ENCODE assay signal across 9 cellular contexts in genomic region chr9:120985759-120986353, GRCh38. TPM values are rescaled to one million over a fixed set of nuclear protein-coding genes. Genes with fewer than 3 reads are reported as not detected.
DNase-seq lines count a peak whose midpoint lies in the region; ATAC-seq, FAIRE-seq and TF ChIP-seq lines count a peak whose summit lies in the region.
"Had no signal": no experiment of that assay in that cellular context is flagged by ENCODE, and none has a peak within 500 bp of the region (broad histone marks: within the 10 kb centered on the region; RNA-seq: fewer than 3 reads in every experiment).

No MANE protein-coding gene starts in this region.

- H3K4me1 Mint-ChIP-seq in CD4-positive, alpha-beta T cell (ENCODE audit: low read depth) = peaks cover 5% of the 10 kb centered on the region

- H3K4me3 Mint-ChIP-seq in CD4-positive, alpha-beta T cell = no peak overlapping the region
- H3K4me3 Mint-ChIP-seq: T-helper 1 cell treated with Interleukin-12 subunit alpha and Interleukin-12 subunit beta and Interleukin-4 antibody, amounts not matched to agents 30 μg/mL and 1 μg/mL, for 36 hours had no signal

- DNase-seq in DMS79 treated with DMSO at 0.1 percent for 48 hours (lab: John Stamatoyannopoulos, UW) (peak; percentile 57), HTR-8/SVneo (ENCODE audit: insufficient read length, low spot score) (peak; percentile 39), RPMI8226 (peak; percentile 51), fibroblast of peridontal ligament (ENCODE audit: extremely low read depth) (peak; percentile 87), retina (peak; percentile 35)
- DNase-seq in CD4-positive, alpha-beta T cell = no peak

- no peak overlapping the region for H3K27ac ChIP-seq in CD4-positive, alpha-beta T cell (ENCODE audit: low read depth, low read length)

- no peaks in the 10 kb centered on the region for H3K27me3 ChIP-seq in CD4-positive, alpha-beta T cell (ENCODE audit: control insufficient read depth, insufficient read depth, low read length)

- ATAC-seq in CD4-positive, alpha-beta T cell (ENCODE audit: poor library complexity) = no peak
- ATAC-seq in GM19035 (IDR thresholded peaks at IDR 0.05; ENCODE audit: unreplicated experiment) (no peak), HG03135 (IDR thresholded peaks at IDR 0.05; ENCODE audit: unreplicated experiment) (no peak)

- H3K9me3 ChIP-seq in CD4-positive, alpha-beta T cell (ENCODE audit: control insufficient read depth, low read length) = no peaks in the 10 kb centered on the region

- no peaks in the 10 kb centered on the region for H3K9me3 Mint-ChIP-seq in CD4-positive, alpha-beta T cell
- H3K9me3 Mint-ChIP-seq: T-helper 1 cell treated with Interleukin-12 subunit alpha and Interleukin-12 subunit beta and Interleukin-4 antibody, amounts not matched to agents 30 μg/mL and 1 μg/mL, for 36 hours had no signal

- H3K27me3 Mint-ChIP-seq in CD4-positive, alpha-beta T cell = no peaks in the 10 kb centered on the region

- CTCF ChIA-PET in CD4-positive, alpha-beta T cell (lab: Charles Lee) = interaction anchor here (1.3 kb wide), 1 partner anchor 117 kb away, joined by 3 read pairs; no protein-coding TSS in a partner anchor

- no peaks in the 10 kb centered on the region for H3K36me3 Mint-ChIP-seq in CD4-positive, alpha-beta T cell (ENCODE audit: low read depth)

- POLR2A ChIA-PET in CD4-positive, alpha-beta T cell (lab: Charles Lee) = interaction anchor here (1.0 kb wide), 1 partner anchor 60 kb away, joined by 5 read pairs; no protein-coding TSS in a partner anchor

- no peak for TF ChIP-seq CTCF in CD4-positive, alpha-beta T cell (IDR thresholded peaks at IDR 0.05)

- intact Hi-C loops in CD4-positive, alpha-beta T cell (cut with DNase I, micrococcal nuclease) = loop anchor here in 1 of 2 experiments (10.0 kb wide), 1 partner anchor 419 kb away; no protein-coding TSS in a partner anchor

- FAIRE-seq in HTR-8/SVneo (lab: Jason Lieb, UNC) = no peak

- no peak overlapping the region for H3K27ac Mint-ChIP-seq in CD4-positive, alpha-beta T cell
- H3K27ac Mint-ChIP-seq: T-helper 1 cell treated with Interleukin-12 subunit alpha and Interleukin-12 subunit beta and Interleukin-4 antibody, amounts not matched to agents 30 μg/mL and 1 μg/mL, for 36 hours had no signal

RNA-seq across cellular contexts. Expression of gene TRAF1, which starts 59.3 kb away (rescaled TPM):
- total RNA-seq in CD4-positive, alpha-beta T cell = 10 to 100 TPM; 60.3 to 61.7 TPM

Comparison
In these comparisons a context has a peak if more than half of its experiments do, and no peak if none do; other contexts are left out.
1. DNase-seq: peak in DMS79 treated with DMSO at 0.1 percent for 48 hours (single experiment), HTR-8/SVneo (single experiment), RPMI8226 (single experiment), fibroblast of peridontal ligament (single experiment) and retina (single experiment); none in CD4-positive, alpha-beta T cell (0 of 10).